In the genomic region with DNA sequence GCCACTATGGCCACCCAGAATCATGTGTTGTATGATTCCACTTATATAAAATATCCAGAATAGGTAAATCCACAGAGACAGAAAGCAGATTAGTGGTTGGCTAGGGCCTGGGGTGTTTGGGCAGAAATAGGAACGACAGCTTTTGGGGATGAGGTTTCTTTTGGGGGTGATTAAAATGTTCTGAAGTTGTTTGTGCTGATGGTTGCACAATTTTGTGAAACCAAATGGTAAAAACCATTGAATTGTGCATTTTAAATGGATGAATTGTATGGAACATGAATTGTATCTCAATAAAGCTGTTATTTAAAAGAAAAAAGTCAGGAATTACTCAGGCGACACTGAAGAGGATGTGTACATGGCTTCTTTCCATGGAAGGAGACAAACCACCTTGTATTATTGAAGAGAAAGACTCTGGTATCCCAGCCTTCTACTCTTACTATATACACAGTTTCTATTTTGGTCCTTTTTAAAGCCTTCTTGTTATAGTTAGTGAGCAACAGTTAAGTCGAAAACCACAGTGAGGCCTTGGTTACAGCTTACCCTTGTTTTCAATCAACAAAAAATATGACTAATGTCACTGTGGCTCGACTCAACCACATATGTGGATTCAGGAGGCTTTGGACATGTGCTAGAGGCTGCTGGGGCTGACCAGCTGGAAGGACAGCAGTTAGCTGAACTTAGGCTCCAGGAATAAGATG, we compare ENCODE assay signal across 8 cellular contexts. TPM values are rescaled to one million over a fixed set of nuclear protein-coding genes. Genes with fewer than 3 reads are reported as not detected.
DNase-seq lines count a peak whose midpoint lies in the region; ATAC-seq lines count a peak whose summit lies in the region.

No MANE protein-coding gene starts in this region.

- no peaks in the 10 kb centered on the region for H3K27me3 Mint-ChIP-seq in CD4-positive, alpha-beta memory T cell
- H3K27me3 Mint-ChIP-seq in activated CD4-positive, alpha-beta memory T cell treated with anti-CD3 and anti-CD28 coated beads, Interleukin-2, amount 10 ng/mL, durations not matched to agents 7 days and 5 days: no peaks in the 10 kb centered on the region
- H3K27me3 Mint-ChIP-seq in memory B cell: no peaks in the 10 kb centered on the region

- no peaks in the 10 kb centered on the region for H3K36me3 ChIP-seq in CD4-positive, alpha-beta memory T cell (ENCODE audit: insufficient read depth, low read length)

- no peak overlapping the region for H3K27ac ChIP-seq in CD4-positive, alpha-beta memory T cell (ENCODE audit: low read depth, low read length)

- no peaks in the 10 kb centered on the region for H3K27me3 ChIP-seq in CD4-positive, alpha-beta memory T cell (ENCODE audit: insufficient read depth, low read length)

- ATAC-seq in GM19372 (IDR thresholded peaks at IDR 0.05; ENCODE audit: low read depth, unreplicated experiment) (peak; percentile 84), HG03354 (IDR thresholded peaks at IDR 0.05; ENCODE audit: poor library complexity, severe bottlenecking, unreplicated experiment) (peak; percentile 92), memory B cell (ENCODE audit: low read depth) (peak; percentile 38)

- POLR2A ChIA-PET in CD4-positive, alpha-beta memory T cell (lab: Charles Lee; ENCODE audit: partially characterized antibody): interaction anchor here (1.0 to 2.6 kb wide), 3 partner anchors 11 to 26 kb away, joined by 3 to 15 read pairs (median 4); no protein-coding TSS in a partner anchor
- POLR2A ChIA-PET in activated CD4-positive, alpha-beta memory T cell treated with anti-CD3 and anti-CD28 coated beads, Interleukin-2, amount 10 ng/mL, durations not matched to agents 7 days and 5 days (lab: Charles Lee): interaction anchor here (0.7 to 4.9 kb wide), 10 partner anchors 9 to 312 kb away, joined by 3 to 158 read pairs (median 6); a partner anchor contains a TSS

- H3K27ac Mint-ChIP-seq in CD4-positive, alpha-beta memory T cell: peak overlapping the region; percentile 63 to 97 (median 94)
- H3K27ac Mint-ChIP-seq in activated CD4-positive, alpha-beta memory T cell treated with anti-CD3 and anti-CD28 coated beads, Interleukin-2, amount 10 ng/mL, durations not matched to agents 7 days and 5 days: peak overlapping the region; percentile 98
- H3K27ac Mint-ChIP-seq in memory B cell: peak overlapping the region; percentile 86

- peaks cover 13% of the 10 kb centered on the region for H3K4me1 ChIP-seq in CD4-positive, alpha-beta memory T cell (ENCODE audit: insufficient read depth, low read length)

- DNase-seq in CD4-positive, alpha-beta memory T cell: peak; percentile 25 to 61 (median 39)
- DNase-seq in activated CD4-positive, alpha-beta memory T cell treated with anti-CD3 and anti-CD28 coated beads, Interleukin-2, amount 10 ng/mL, durations not matched to agents 7 days and 5 days: peak; percentile 65
- DNase-seq in memory B cell (ENCODE audit: low spot score in 2 of 2): no peak
- no peak for DNase-seq in activated gamma-delta T cell treated with Interleukin-2 at 50 U/mL for 16 hours
- no peak for DNase-seq in mesenteric fat pad (ENCODE audit: low spot score)
- no peak for DNase-seq in HuH-7 (ENCODE audit: low spot score)

- intact Hi-C loops in CD4-positive, alpha-beta memory T cell (cut with micrococcal nuclease): no loop called here

- H3K36me3 Mint-ChIP-seq in CD4-positive, alpha-beta memory T cell: peaks cover 0 to 8% of the 10 kb centered on the region in 2 donors
- peaks cover 36% of the 10 kb centered on the region for H3K36me3 Mint-ChIP-seq in activated CD4-positive, alpha-beta memory T cell treated with anti-CD3 and anti-CD28 coated beads, Interleukin-2, amount 10 ng/mL, durations not matched to agents 7 days and 5 days (ENCODE audit: low read depth)
- H3K36me3 Mint-ChIP-seq in memory B cell: peaks cover 10% of the 10 kb centered on the region

- H3K4me1 Mint-ChIP-seq in CD4-positive, alpha-beta memory T cell: peaks cover 13 to 19% (median 15%) of the 10 kb centered on the region in 4 donors
- H3K4me1 Mint-ChIP-seq in activated CD4-positive, alpha-beta memory T cell treated with anti-CD3 and anti-CD28 coated beads, Interleukin-2, amount 10 ng/mL, durations not matched to agents 7 days and 5 days: peaks cover 56% of the 10 kb centered on the region
- H3K4me1 Mint-ChIP-seq in memory B cell: peaks cover 20% of the 10 kb centered on the region

- no peaks in the 10 kb centered on the region for H3K9me3 Mint-ChIP-seq in CD4-positive, alpha-beta memory T cell
- H3K9me3 Mint-ChIP-seq in activated CD4-positive, alpha-beta memory T cell treated with anti-CD3 and anti-CD28 coated beads, Interleukin-2, amount 10 ng/mL, durations not matched to agents 7 days and 5 days: peaks cover 2% of the 10 kb centered on the region
- no peaks in the 10 kb centered on the region for H3K9me3 Mint-ChIP-seq in memory B cell

- H3K4me3 ChIP-seq in CD4-positive, alpha-beta memory T cell (ENCODE audit: low read length in 2 of 2): no peak overlapping the region

- H3K9me3 ChIP-seq in CD4-positive, alpha-beta memory T cell (ENCODE audit: control insufficient read depth in 1 of 2, low read length in 2 of 2): no peaks in the 10 kb centered on the region

- H3K4me3 Mint-ChIP-seq in CD4-positive, alpha-beta memory T cell: peak overlapping the region in 3 of 8 donors; percentile 10 to 60 (median 10)
- H3K4me3 Mint-ChIP-seq in activated CD4-positive, alpha-beta memory T cell treated with anti-CD3 and anti-CD28 coated beads, Interleukin-2, amount 10 ng/mL, durations not matched to agents 7 days and 5 days: peak overlapping the region; percentile 54
- H3K4me3 Mint-ChIP-seq in memory B cell: no peak overlapping the region

- CTCF ChIA-PET in CD4-positive, alpha-beta memory T cell (lab: Charles Lee; ENCODE audit: partially characterized antibody): interaction anchor here (1.2 kb wide), 1 partner anchor 25 kb away, joined by 3 read pairs; no protein-coding TSS in a partner anchor
- CTCF ChIA-PET in activated CD4-positive, alpha-beta memory T cell treated with anti-CD3 and anti-CD28 coated beads, Interleukin-2, amount 10 ng/mL, durations not matched to agents 7 days and 5 days (lab: Charles Lee): interaction anchor here (0.8 to 3.1 kb wide), 6 partner anchors 12 to 1155 kb away, joined by 3 to 18 read pairs (median 6); a partner anchor contains a TSS

RNA-seq across cellular contexts. Expression of a gene that starts 57.1 kb away (rescaled TPM):
- total RNA-seq in CD4-positive, alpha-beta memory T cell: 100 to 1,000 TPM; 213 to 224 TPM
- 100 to 1,000 TPM; 109 to 244 TPM for polyA plus RNA-seq in CD4-positive, alpha-beta memory T cell
- 100 to 1,000 TPM; 122 to 128 TPM for total RNA-seq in activated CD4-positive, alpha-beta memory T cell treated with anti-CD3 and anti-CD28 coated beads, Interleukin-2, amount 10 ng/mL, durations not matched to agents 7 days and 5 days
- total RNA-seq in mesenteric fat pad: 72.4 TPM

Comparison
In these comparisons a context has a peak if more than half of its experiments do, and no peak if none do; other contexts are left out.
1. DNase-seq: peak in CD4-positive, alpha-beta memory T cell (5 of 5) and activated CD4-positive, alpha-beta memory T cell treated with anti-CD3 and anti-CD28 coated beads, Interleukin-2, amount 10 ng/mL, durations not matched to agents 7 days and 5 days (single experiment); none in memory B cell (0 of 2), activated gamma-delta T cell treated with Interleukin-2 at 50 U/mL for 16 hours (single experiment), mesenteric fat pad (single experiment) and HuH-7 (single experiment).
2. ATAC-seq: peak in every context shown above with its lines; median percentile 92 in HG03354; 84 in GM19372; 38 in memory B cell.
3. Peak in every context shown above with its lines, with median percentiles within 50 percentile points of each other: H3K27ac Mint-ChIP-seq.